In genomic region chr3:66142079-66142478, GRCh38 we compare ENCODE assay signal across 32 cellular contexts.
"Had no signal": no experiment of that assay in that cellular context is flagged by ENCODE, and none has a peak within 500 bp of the region (broad histone marks: within the 10 kb centered on the region; RNA-seq: fewer than 3 reads in every experiment).

No MANE protein-coding gene starts in this region.

- H3K4me3 ChIP-seq: adrenal gland, ascending aorta, body of pancreas, breast epithelium, cardiac muscle cell had no signal

- ATAC-seq: activated naive CD4-positive, alpha-beta T cell treated with anti-CD3 and anti-CD28 coated beads, Interleukin-2, amount 50 U/mL, for 72 hours; activated naive CD8-positive, alpha-beta T cell treated with anti-CD3 and anti-CD28 coated beads, Interleukin-2, amount 50 U/mL, for 24 hours; activated T-cell treated with anti-CD3 and anti-CD28 coated beads, Interleukin-2, amount 50 U/mL, for 4 hours; activated T-cell treated with anti-CD3 and anti-CD28 coated beads, Interleukin-2, amount 50 U/mL, for 72 hours; activated T-helper 17 cell treated with anti-CD3 and anti-CD28 coated beads, Interleukin-2, amount 50 U/mL, for 72 hours; body of pancreas had no signal

- H3K27ac ChIP-seq: adrenal gland, ascending aorta, body of pancreas, brain microvascular endothelial cell, breast epithelium, cardiac muscle cell had no signal

- H3K27me3 ChIP-seq: adrenal gland, ascending aorta, body of pancreas, brain microvascular endothelial cell, breast epithelium, cardiac muscle cell had no signal

- H3K4me1 ChIP-seq: adrenal gland, ascending aorta, body of pancreas, breast epithelium had no signal

- DNase-seq: activated effector memory CD4-positive, alpha-beta T cell treated with anti-CD3 and anti-CD28 coated beads, Interleukin-2, amount 50 U/mL, for 16 hours; activated effector memory CD4-positive, alpha-beta T cell treated with Interleukin-2 at 50 U/mL for 16 hours; activated gamma-delta T cell; activated gamma-delta T cell treated with Interleukin-2 at 50 U/mL for 16 hours; activated naive CD4-positive, alpha-beta T cell; activated naive CD4-positive, alpha-beta T cell treated with anti-CD3 and anti-CD28 coated beads for 36 hours; activated naive CD4-positive, alpha-beta T cell treated with anti-CD3 and anti-CD28 coated beads, Interleukin-2, amount 10 ng/mL, durations not matched to agents 7 days and 5 days; activated naive CD4-positive, alpha-beta T cell treated with anti-CD3 and anti-CD28 coated beads, Interleukin-2, amount 50 U/mL, for 16 hours; activated naive CD4-positive, alpha-beta T cell treated with Interleukin-2 at 50 U/mL for 16 hours; activated naive CD8-positive, alpha-beta T cell treated with anti-CD3 and anti-CD28 coated beads for 36 hours; activated naive CD8-positive, alpha-beta T cell treated with anti-CD3 and anti-CD28 coated beads, Interleukin-2, amount 10 ng/mL, durations not matched to agents 7 days and 5 days; activated naive CD8-positive, alpha-beta T cell treated with anti-CD3 and anti-CD28 coated beads, Interleukin-2, amount 50 U/mL, for 24 hours; activated T-cell treated with anti-CD3 and anti-CD28 coated beads, Interleukin-2, amount 50 U/mL, for 1 hour; activated T-cell treated with anti-CD3 and anti-CD28 coated beads, Interleukin-2, amount 50 U/mL, for 24 hours; activated T-cell treated with anti-CD3 and anti-CD28 coated beads, Interleukin-2, amount 50 U/mL, for 4 hours; activated T-cell treated with anti-CD3 and anti-CD28 coated beads, Interleukin-2, amount 50 U/mL, for 48 hours; activated T-cell treated with anti-CD3 and anti-CD28 coated beads, Interleukin-2, amount 50 U/mL, for 72 hours; adrenal gland; amniotic stem cell; amygdala; anterior cingulate cortex; aorta; body of pancreas; brain microvascular endothelial cell; caudate nucleus; central memory CD4-positive, alpha-beta T cell; cerebellar nuclear complex had no signal

- H3K36me3 ChIP-seq: adrenal gland, ascending aorta, brain microvascular endothelial cell, breast epithelium, cardiac muscle cell had no signal

- H3K9me3 ChIP-seq: adrenal gland, ascending aorta, body of pancreas, breast epithelium had no signal
